8 cellular contexts compared by ENCODE assay signal in genomic region chr1:222618001-222618879, GRCh38. TPM values are rescaled to one million over a fixed set of nuclear protein-coding genes. Genes with fewer than 3 reads are reported as not detected.
DNase-seq lines count a peak whose midpoint lies in the region; ATAC-seq and TF ChIP-seq lines count a peak whose summit lies in the region.

MIA3 (plus strand) TSS chr1:222618097; CDS start chr1:222618111, 14 bp downstream.

- H3K36me3 Mint-ChIP-seq in activated CD4-positive, alpha-beta T cell treated with anti-CD3 and anti-CD28 coated beads, Interleukin-2, amount 10 ng/mL, durations not matched to agents 24 days and 14 days (ENCODE audit: low read depth): peaks cover 14% of the 10 kb centered on the region

- DNase-seq in 8988T: peak; percentile 80
- peak; percentile 69 for DNase-seq in NCI-H2196 treated with DMSO at 0.1 percent for 48 hours (lab: John Stamatoyannopoulos, UW; ENCODE audit: unreplicated experiment)
- DNase-seq in activated CD4-positive, alpha-beta T cell treated with anti-CD3 and anti-CD28 coated beads, Interleukin-2, amount 10 ng/mL, durations not matched to agents 24 days and 14 days: peak; percentile 93
- peak; percentile 27 for DNase-seq in dermis microvascular lymphatic vessel endothelial cell (ENCODE audit: low read depth in 2 of 2)
- peak in 2 of 3 donors; percentile 88 to 91 for DNase-seq in right lobe of liver
- peak; percentile 53 to 64 for DNase-seq in stimulated activated CD4-positive, alpha-beta T cell treated with anti-CD3 and anti-CD28 coated beads, Interleukin-4, amount 100 ng/mL, for 48 hours (ENCODE audit: low read depth in 2 of 2)

- ATAC-seq in GM18511 (IDR thresholded peaks at IDR 0.05; ENCODE audit: unreplicated experiment) (peak; percentile 56), HG02973 (IDR thresholded peaks at IDR 0.05; ENCODE audit: unreplicated experiment) (peak; percentile 48), right lobe of liver (peak; percentile 62 to 76 (median 67))

- H3K27me3 Mint-ChIP-seq in activated CD4-positive, alpha-beta T cell treated with anti-CD3 and anti-CD28 coated beads, Interleukin-2, amount 10 ng/mL, durations not matched to agents 24 days and 14 days: peaks cover 27% of the 10 kb centered on the region

- H3K4me3 Mint-ChIP-seq in activated CD4-positive, alpha-beta T cell treated with anti-CD3 and anti-CD28 coated beads, Interleukin-2, amount 10 ng/mL, durations not matched to agents 24 days and 14 days: peak within 1 kb of the TSS; percentile 87

- no peaks in the 10 kb centered on the region for H3K9me3 Mint-ChIP-seq in activated CD4-positive, alpha-beta T cell treated with anti-CD3 and anti-CD28 coated beads, Interleukin-2, amount 10 ng/mL, durations not matched to agents 24 days and 14 days

- under 1% methylated on average over 33 of the region's 81 CpGs for WGBS in right lobe of liver (ENCODE audit: insufficient coverage, low coverage, low lambda C conversion rate, missing lambda C conversion rate)

- H3K9me3 ChIP-seq in right lobe of liver: no peaks in the 10 kb centered on the region

- peaks cover 32% of the 10 kb centered on the region for H3K4me1 Mint-ChIP-seq in activated CD4-positive, alpha-beta T cell treated with anti-CD3 and anti-CD28 coated beads, Interleukin-2, amount 10 ng/mL, durations not matched to agents 24 days and 14 days

- H3K36me3 ChIP-seq in right lobe of liver: peaks cover 0 to 22% (median 0%) of the 10 kb centered on the region in 4 donors

- H3K27me3 ChIP-seq in right lobe of liver: no peaks in the 10 kb centered on the region

- TF ChIP-seq CTCF in right lobe of liver (IDR thresholded peaks at IDR 0.05): no peak

- peak within 1 kb of the TSS; percentile 87 for H3K27ac Mint-ChIP-seq in activated CD4-positive, alpha-beta T cell treated with anti-CD3 and anti-CD28 coated beads, Interleukin-2, amount 10 ng/mL, durations not matched to agents 24 days and 14 days

- H3K4me1 ChIP-seq in right lobe of liver: peaks cover 0 to 39% (median 4%) of the 10 kb centered on the region in 4 donors

- H3K27ac ChIP-seq in right lobe of liver: peak within 1 kb of the TSS; percentile 76 to 88 (median 81)

- intact Hi-C loops in activated CD4-positive, alpha-beta T cell treated with anti-CD3 and anti-CD28 coated beads, Interleukin-2, amount 10 ng/mL, durations not matched to agents 24 days and 14 days (cut with micrococcal nuclease): loop anchor here (1.0 to 5.0 kb wide), 2 partner anchors 35 to 151 kb away; no protein-coding TSS in a partner anchor
- intact Hi-C loops in right lobe of liver (cut with DNase I): no loop called here

- TF ChIP-seq POLR2A in right lobe of liver (IDR thresholded peaks at IDR 0.05): no peak

- peak within 1 kb of the TSS; percentile 81 to 95 (median 81) for H3K4me3 ChIP-seq in right lobe of liver

RNA-seq across cellular contexts. Expression of gene MIA3, which starts in this region (rescaled TPM):
- total RNA-seq in activated CD4-positive, alpha-beta T cell treated with anti-CD3 and anti-CD28 coated beads, Interleukin-2, amount 10 ng/mL, durations not matched to agents 24 days and 14 days: 42.2 and 44.2 TPM in 2 replicates
- 20.8 and 25.0 TPM in 2 replicates for total RNA-seq in dermis microvascular lymphatic vessel endothelial cell
- 10 to 100 TPM; 40.6 to 89.6 (median 60.6) TPM for total RNA-seq in right lobe of liver

Comparison
In these comparisons a context has a peak if more than half of its experiments do, and no peak if none do; other contexts are left out.
1. Peak in every context shown above with its lines: DNase-seq, ATAC-seq, H3K4me3 ChIP-seq and H3K27ac ChIP-seq.
2. DNase-seq: peak in every context shown above with its lines; median percentile 93 in activated CD4-positive, alpha-beta T cell treated with anti-CD3 and anti-CD28 coated beads, Interleukin-2, amount 10 ng/mL, durations not matched to agents 24 days and 14 days; 90 in right lobe of liver; 80 in 8988T; 69 in NCI-H2196 treated with DMSO at 0.1 percent for 48 hours; 58 in stimulated activated CD4-positive, alpha-beta T cell treated with anti-CD3 and anti-CD28 coated beads, Interleukin-4, amount 100 ng/mL, for 48 hours; 27 in dermis microvascular lymphatic vessel endothelial cell.